Comparison of ENCODE assay signal across 36 cellular contexts in the genomic region with DNA sequence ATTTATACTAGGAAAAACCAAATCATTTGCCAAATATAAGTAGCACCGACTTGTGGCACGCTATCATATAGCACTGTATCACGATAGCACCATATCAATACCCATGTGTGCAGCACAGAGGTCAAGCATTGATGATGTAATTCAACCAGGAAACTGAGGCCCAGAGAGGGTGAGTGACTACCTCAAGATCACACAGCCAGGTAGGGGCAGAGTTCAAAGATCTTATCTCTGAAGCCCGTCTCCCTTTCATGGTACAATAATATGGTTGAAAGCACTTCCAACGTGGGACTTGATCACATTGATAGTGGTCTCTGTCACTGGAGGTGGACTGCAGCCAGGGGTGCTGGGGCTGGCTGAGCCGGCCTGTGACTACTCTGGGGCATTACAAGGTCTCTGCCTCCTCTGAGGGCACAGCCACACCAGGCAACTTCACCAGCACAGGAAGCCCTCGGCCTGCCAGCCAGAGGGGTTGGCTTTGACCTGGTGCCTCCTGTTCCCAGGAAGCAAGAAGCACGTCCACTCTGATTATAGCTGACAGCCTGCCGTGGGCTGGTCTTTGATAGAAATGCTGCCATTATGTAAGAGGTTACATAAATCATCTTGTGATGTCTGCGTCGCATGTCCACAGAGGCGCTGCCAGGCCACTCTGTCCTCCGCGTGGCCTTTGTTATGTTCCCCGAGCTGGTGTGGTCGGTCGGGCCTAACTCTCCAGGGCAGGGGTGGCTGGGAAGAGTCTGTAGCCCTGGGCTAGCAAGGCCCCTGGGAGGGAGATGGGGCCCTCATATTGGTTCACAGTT. TPM values are rescaled to one million over a fixed set of nuclear protein-coding genes. Genes with fewer than 3 reads are reported as not detected.
"Had no signal": no experiment of that assay in that cellular context is flagged by ENCODE, and none has a peak within 500 bp of the region (broad histone marks: within the 10 kb centered on the region; RNA-seq: fewer than 3 reads in every experiment).

No MANE protein-coding gene starts in this region.

- H3K4me3 ChIP-seq: esophagus muscularis mucosa, gastrocnemius medialis had no signal

- H3K4me3 Mint-ChIP-seq: activated B cell treated with CpG ODN at 0.5 μM for 24 hours; activated CD8-positive, alpha-beta T cell treated with anti-CD3 and anti-CD28 coated beads for 36 hours; activated naive CD8-positive, alpha-beta T cell; activated T-cell treated with anti-CD3 and anti-CD28 coated beads, Interleukin-2, amount 50 U/mL, for 4 hours; activated T-helper 17 cell treated with anti-CD3 and anti-CD28 coated beads, Interleukin-2, amount 50 U/mL, for 72 hours; effector memory CD8-positive, alpha-beta T cell; T-helper 17 cell; T-helper 2 cell treated with Interferon-gamma antibody and Interleukin-4, amounts not matched to agents 5 μg/mL and 100 μg/mL, for 36 hours had no signal

- ATAC-seq: activated CD4-positive, CD25-positive, alpha-beta regulatory T cell treated with anti-CD3 and anti-CD28 coated beads, Interleukin-2, amount 50 U/mL, for 24 hours; activated CD8-positive, alpha-beta T cell treated with anti-CD3 and anti-CD28 coated beads for 36 hours; activated T-cell treated with anti-CD3 and anti-CD28 coated beads, Interleukin-2, amount 50 U/mL, for 4 hours; activated T-helper 17 cell treated with anti-CD3 and anti-CD28 coated beads, Interleukin-2, amount 50 U/mL, for 72 hours; effector memory CD8-positive, alpha-beta T cell; foreskin keratinocyte; T-helper 17 cell had no signal

- H3K9me3 Mint-ChIP-seq: activated B cell treated with CpG ODN at 0.5 μM for 24 hours had no signal

- H3K4me1 ChIP-seq: esophagus muscularis mucosa, foreskin keratinocyte, gastrocnemius medialis had no signal

- H3K36me3 Mint-ChIP-seq: activated naive CD8-positive, alpha-beta T cell had no signal

- H3K36me3 ChIP-seq: brain microvascular endothelial cell, esophagus muscularis mucosa, WERI-Rb-1 had no signal

- H3K9me3 ChIP-seq: gastrocnemius medialis had no signal

- H3K27me3 ChIP-seq: brain microvascular endothelial cell, esophagus muscularis mucosa, foreskin keratinocyte, gastrocnemius medialis had no signal

- H3K27ac ChIP-seq: brain microvascular endothelial cell, esophagus muscularis mucosa, foreskin keratinocyte, gastrocnemius medialis, WERI-Rb-1 had no signal

- H3K27ac Mint-ChIP-seq: activated B cell treated with CpG ODN at 0.5 μM for 24 hours; activated CD8-positive, alpha-beta T cell treated with anti-CD3 and anti-CD28 coated beads for 36 hours; activated naive CD8-positive, alpha-beta T cell; activated T-helper 17 cell treated with anti-CD3 and anti-CD28 coated beads, Interleukin-2, amount 50 U/mL, for 72 hours; effector memory CD8-positive, alpha-beta T cell; T-helper 17 cell; T-helper 2 cell treated with Interferon-gamma antibody and Interleukin-4, amounts not matched to agents 5 μg/mL and 100 μg/mL, for 36 hours had no signal

- FAIRE-seq: astrocyte, colon had no signal

- DNase-seq: activated B cell treated with CpG ODN at 0.5 μM for 24 hours; activated CD4-positive, alpha-beta T cell treated with anti-CD3 and anti-CD28 coated beads for 48 hours; activated CD4-positive, alpha-beta T cell treated with anti-CD3 and anti-CD28 coated beads, Interleukin-2, amount 50 U/mL, for 1 hour; activated CD4-positive, alpha-beta T cell treated with anti-CD3 and anti-CD28 coated beads, Interleukin-2, amount 50 U/mL, for 48 hours; activated CD8-positive, alpha-beta memory T cell treated with anti-CD3 and anti-CD28 coated beads for 24 hours; activated CD8-positive, alpha-beta T cell treated with anti-CD3 and anti-CD28 coated beads for 36 hours; activated effector memory CD4-positive, alpha-beta T cell treated with Interleukin-2 at 50 U/mL for 16 hours; activated gamma-delta T cell treated with Interleukin-2 at 50 U/mL for 16 hours; activated naive CD4-positive, alpha-beta T cell treated with anti-CD3 and anti-CD28 coated beads, Interleukin-2, amount 50 U/mL, for 16 hours; activated naive CD4-positive, alpha-beta T cell treated with Interleukin-2 at 50 U/mL for 16 hours; activated T-cell treated with anti-CD3 and anti-CD28 coated beads, Interleukin-2, amount 50 U/mL, for 4 hours; amniotic stem cell; anterior cingulate cortex; brain microvascular endothelial cell; caudate nucleus; cortex of kidney; dermis blood vessel endothelial cell; effector CD4-positive, alpha-beta T cell; effector memory CD8-positive, alpha-beta T cell; erythroblast; foreskin keratinocyte; gastrocnemius medialis; glutamatergic neuron; T-helper 1 cell; T-helper 17 cell; T1000; WERI-Rb-1 had no signal

- H3K4me1 Mint-ChIP-seq: activated B cell treated with CpG ODN at 0.5 μM for 24 hours; activated T-helper 17 cell treated with anti-CD3 and anti-CD28 coated beads, Interleukin-2, amount 50 U/mL, for 72 hours; T-helper 17 cell had no signal

RNA-seq across cellular contexts. Expression of a gene that starts 5.9 kb away (rescaled TPM):
- total RNA-seq: activated B cell treated with CpG ODN at 0.5 μM for 24 hours; activated CD8-positive, alpha-beta T cell treated with anti-CD3 and anti-CD28 coated beads for 36 hours; activated T-cell treated with anti-CD3 and anti-CD28 coated beads, Interleukin-2, amount 50 U/mL, for 4 hours; activated T-helper 17 cell treated with anti-CD3 and anti-CD28 coated beads, Interleukin-2, amount 50 U/mL, for 72 hours; astrocyte; chondrocyte; dermis blood vessel endothelial cell; esophagus muscularis mucosa; foreskin keratinocyte; gastrocnemius medialis; T-helper 17 cell had no signal
- polyA plus RNA-seq: adipose tissue, foreskin keratinocyte had no signal

RNA-seq across cellular contexts. Expression of a gene that starts 55.2 kb away (rescaled TPM):
- total RNA-seq: dermis blood vessel endothelial cell, foreskin keratinocyte had no signal
